Comparison of ENCODE assay signal across 1 cellular context in genomic region chr18:49008716-49009115, GRCh38.
TF ChIP-seq lines count a peak whose summit lies in the region.

No MANE protein-coding gene starts in this region.

TF ChIP-seq in H1, 55 proteins besides CTCF, POLR2A, EP300 and RAD21 (continued from another document):
- TF ChIP-seq ATF3 (IDR thresholded peaks at IDR 0.05; ENCODE audit: insufficient read depth, low read depth, low read length) (no peak), KDM4A (IDR thresholded peaks at IDR 0.05; ENCODE audit: low read depth, low read length, severe bottlenecking) (no peak), ATF2 (IDR thresholded peaks at IDR 0.05; ENCODE audit: low read length) (no peak), TAF7 (optimal IDR thresholded peaks at IDR 0.05; ENCODE audit: borderline replicate concordance, low read depth, low read length) (no peak)
TF ChIP-seq in H1: peak in this region for 0.
